ENCODE assay signal across 9 cellular contexts in genomic region chr1:53182111-53182593, GRCh38. TPM values are rescaled to one million over a fixed set of nuclear protein-coding genes. Genes with fewer than 3 reads are reported as not detected.
DNase-seq lines count a peak whose midpoint lies in the region; ATAC-seq, FAIRE-seq and TF ChIP-seq lines count a peak whose summit lies in the region.
"Had no signal": no experiment of that assay in that cellular context is flagged by ENCODE, and none has a peak within 500 bp of the region (broad histone marks: within the 10 kb centered on the region; RNA-seq: fewer than 3 reads in every experiment).

No MANE protein-coding gene starts in this region.

- peak; percentile 55 for DNase-seq in NCI-H1436 (lab: John Stamatoyannopoulos, UW)
- no peak for DNase-seq in NCI-H1436 treated with DMSO at 0.1 percent for 48 hours (lab: John Stamatoyannopoulos, UW)
- DNase-seq in NCI-H1694 treated with DMSO at 0.1 percent for 48 hours (lab: John Stamatoyannopoulos, UW): peak; percentile 69
- peak; percentile 84 to 93 (median 84) for DNase-seq in K562 (ENCODE audit: extremely low read depth in 1 of 4, low spot score in 3 of 4)
- DNase-seq in iPS DF 4.7 (ENCODE audit: extremely low read depth, low spot score): peak; percentile 74
- DNase-seq in spleen: peak; percentile 92
- no peak for DNase-seq in GF-D8 (lab: John Stamatoyannopoulos, UW)

- peaks cover 16 to 34% of the 10 kb centered on the region in 2 experiments for H3K4me1 ChIP-seq in K562 (replicated peaks in 1 of 2; ENCODE audit: control insufficient read depth in 2 of 2, insufficient read depth in 2 of 2, low read length in 2 of 2)
- peaks cover 0 to 8% (median 5%) of the 10 kb centered on the region in 6 donors for H3K4me1 ChIP-seq in spleen

- no peak for TF ChIP-seq EP300 in K562 (IDR thresholded peaks at IDR 0.05; ENCODE audit: low read length)

- no peaks in the 10 kb centered on the region for H4K20me1 ChIP-seq in K562 (replicated peaks; ENCODE audit: control insufficient read depth, insufficient read depth, low read length)
- H4K20me1 ChIP-seq: BLaER1 treated with 17β-estradiol and CSF1 and Interleukin-3, amounts not matched to agents 10 nM and 100 nM had no signal

- POLR2A ChIA-PET in K562 (lab: Yijun Ruan, JAX): interaction anchor here (0.5 to 4.3 kb wide), 4 partner anchors 8 to 40 kb away, joined by 3 to 19 read pairs (median 5); no protein-coding TSS in a partner anchor

- intact Hi-C loops in K562 (cut with micrococcal nuclease): loop anchor here (2.0 kb wide), 2 partner anchors 55 to 269 kb away; no protein-coding TSS in a partner anchor
- intact Hi-C loops in spleen (cut with DNase I; ENCODE audit: low total_unique reads): no loop called here

- TF ChIP-seq CTCF in K562 (IDR thresholded peaks at IDR 0.05 in 2 of 3, conservative IDR thresholded peaks at IDR 0.05 in 1 of 3; ENCODE audit: insufficient read depth in 2 of 3, low read depth in 1 of 3, low read length in 3 of 3) (peak; percentile 85 to 95 (median 90)), spleen (IDR thresholded peaks at IDR 0.05 in 8 of 11, conservative IDR thresholded peaks at IDR 0.05 in 3 of 11) (peak; percentile 54 to 93 (median 86))

- CTCF ChIA-PET in K562 (lab: Yijun Ruan, JAX; ENCODE audit: low intra/inter-chr PET ratio): interaction anchor here (1.7 kb wide), 1 partner anchor 277 kb away, joined by 8 read pairs; no protein-coding TSS in a partner anchor

- peaks cover 20 to 37% of the 10 kb centered on the region in 2 experiments; a peak in 4 of 5 replicates for H3K27me3 ChIP-seq in K562 (ENCODE audit: control insufficient read depth in 2 of 2, insufficient read depth in 2 of 2, low read length in 2 of 2)
- H3K27me3 ChIP-seq in spleen (replicated peaks in 1 of 7): peaks cover 0 to 66% (median 14%) of the 10 kb centered on the region in 7 donors

- no TSS peak for BruUV-seq in K562 (replicated peaks; lab: Mats Ljungman, UMichigan)

- H3K9ac ChIP-seq in K562 (ENCODE audit: insufficient read depth in 1 of 2, low read depth in 2 of 2, low read length in 2 of 2): no peak overlapping the region
- H3K9ac ChIP-seq: BLaER1 treated with 17β-estradiol and CSF1 and Interleukin-3, amounts not matched to agents 10 nM and 100 nM had no signal

- TF ChIP-seq RAD21 in K562 (CRISPR knock-in tag; conservative IDR thresholded peaks at IDR 0.05 in 1 of 2, IDR thresholded peaks at IDR 0.05 in 1 of 2): peak; percentile 47 to 78

- H3K36me3 ChIP-seq in K562 (ENCODE audit: control insufficient read depth, insufficient read depth, low read length) (no peaks in the 10 kb centered on the region), spleen (no peaks in the 10 kb centered on the region)
- H3K36me3 ChIP-seq: BLaER1 treated with 17β-estradiol and CSF1 and Interleukin-3, amounts not matched to agents 10 nM and 100 nM had no signal

- no peak overlapping the region for H3K27ac ChIP-seq in K562 (ENCODE audit: extremely low read depth, low read depth, low read length)
- H3K27ac ChIP-seq in spleen: no peak overlapping the region
- H3K27ac ChIP-seq: BLaER1 treated with 17β-estradiol and CSF1 and Interleukin-3, amounts not matched to agents 10 nM and 100 nM had no signal

- peak overlapping the region; percentile 61; the same call in 1 of the 2 replicates for H3K4me2 ChIP-seq in K562 (ENCODE audit: insufficient read depth, low read length)
- H3K4me2 ChIP-seq: BLaER1 treated with 17β-estradiol and CSF1 and Interleukin-3, amounts not matched to agents 10 nM and 100 nM had no signal

- no peaks in the 10 kb centered on the region for H3K9me3 ChIP-seq in K562 (replicated peaks; ENCODE audit: control insufficient read depth, insufficient read depth, low read depth, low read length)
- peaks cover 0 to 11% (median 9%) of the 10 kb centered on the region in 8 donors for H3K9me3 ChIP-seq in spleen

- TF ChIP-seq POLR2A in K562 (conservative IDR thresholded peaks at IDR 0.05): no peak
- no peak for TF ChIP-seq POLR2A in spleen (IDR thresholded peaks at IDR 0.05)

- ATAC-seq in K562: peak; percentile 81

- in situ Hi-C loops in K562 (cut with MboI): loop anchor here (10.0 to 25.0 kb wide), 2 partner anchors 270 to 477 kb away; partner anchors contain the start of gene ECHDC2

- no peaks in the 10 kb centered on the region for H3K9me1 ChIP-seq in K562 (ENCODE audit: control insufficient read depth, insufficient read depth, low read length)

- peak overlapping the region; percentile 93 for H2AFZ ChIP-seq in K562 (ENCODE audit: low read depth, low read length)

- H3K79me2 ChIP-seq in K562 (ENCODE audit: control insufficient read depth, insufficient read depth, low read length): no peaks in the 10 kb centered on the region

- WGBS in K562 (ENCODE audit: insufficient coverage, low coverage, missing lambda C conversion rate): 20% methylated on average over 16 of the region's 16 CpGs
- WGBS in spleen, 5 donors: 18 to 21% (median 20%) methylated on average over 16 of the region's 16 CpGs

- FAIRE-seq in TTC549 (lab: Jason Lieb, UNC) (peak; percentile 51), K562 (lab: Jason Lieb, UNC) (peak; percentile 94)

- no peak overlapping the region for H3K4me3 ChIP-seq in K562
- no peak overlapping the region for H3K4me3 ChIP-seq in spleen
- H3K4me3 ChIP-seq: BLaER1 treated with 17β-estradiol and CSF1 and Interleukin-3, amounts not matched to agents 10 nM and 100 nM had no signal

RNA-seq across cellular contexts. Expression of gene CPT2, which starts 14.5 kb away (rescaled TPM):
- 24.8 and 27.4 TPM in 2 replicates for total RNA-seq in K562 (2011; cell fraction: chromatin; rRNA removed; ENCODE audit: low replicate concordance)
- 13.9 and 18.3 TPM in 2 replicates for total RNA-seq in K562 (2011; cell fraction: nucleolus; rRNA removed)
- 18.3 and 20.3 TPM in 2 replicates for total RNA-seq in K562 (2011; cell fraction: nucleoplasm; rRNA removed)
- 19.7 and 22.9 TPM in 2 replicates for total RNA-seq in K562 (2014; rRNA removed)
- 16.8 and 17.8 TPM in 2 replicates for total RNA-seq in K562 (2014; rRNA removed; fragmentation: Illumina TruSeq; extraction: Trizol)
- 17.2 and 17.9 TPM in 2 replicates for total RNA-seq in K562 (2015; rRNA removed; fragmentation: Illumina TruSeq; extraction: Trizol)
- 16.9 and 22.2 TPM in 2 replicates for total RNA-seq in K562 (2021)
- 16.7 and 27.1 TPM in 2 replicates for polyA plus RNA-seq in K562 (2011; rRNA removed)
- polyA plus RNA-seq in K562 (2011; cell fraction: cytosol; rRNA removed): 21.4 and 24.5 TPM in 2 replicates
- polyA plus RNA-seq in K562 (2011; cell fraction: nucleus; rRNA removed): 8.2 and 9.6 TPM in 2 replicates
- polyA plus RNA-seq in K562 (2012): 16.1 and 29.9 TPM in 2 replicates
- 23.8 and 25.1 TPM in 2 replicates for polyA plus RNA-seq in K562 (2014; fragmentation: Illumina TruSeq; extraction: Trizol)
- polyA plus RNA-seq in K562 (2014; fragmentation: Nextera tagmentation; extraction: Ambion mirVana): 1 to 10 TPM; 7.6 to 7.9 TPM
- 15.2 and 16.7 TPM in 2 replicates for polyA plus RNA-seq in K562 (2014; rRNA removed)
- polyA minus RNA-seq in K562 (2011; rRNA and poly(A)+ RNA removed): 19.4 and 20.8 TPM in 2 replicates
- 12.1 and 12.5 TPM in 2 replicates for polyA minus RNA-seq in K562 (2011; cell fraction: cytosol; rRNA and poly(A)+ RNA removed)
- 6.9 and 10.6 TPM in 2 replicates for polyA minus RNA-seq in K562 (2011; cell fraction: nucleus; rRNA and poly(A)+ RNA removed)
- total RNA-seq in spleen: 10 to 100 TPM; 14.1 to 30.9 (median 20.9) TPM
- 10 to 100 TPM in 1 of 3 donors, 1 to 10 TPM in 2; 7.1 to 11.3 (median 8.1) TPM for polyA plus RNA-seq in spleen

RNA-seq across cellular contexts. Expression of gene CZIB, which starts 38.3 kb away (rescaled TPM):
- total RNA-seq in K562 (2011; cell fraction: chromatin; rRNA removed; ENCODE audit: low replicate concordance): 115 and 117 TPM in 2 replicates
- 97.5 and 125 TPM in 2 replicates for total RNA-seq in K562 (2011; cell fraction: nucleolus; rRNA removed)
- 131 and 159 TPM in 2 replicates for total RNA-seq in K562 (2011; cell fraction: nucleoplasm; rRNA removed)
- total RNA-seq in K562 (2014; rRNA removed) (55.4 and 65.5 TPM in 2 replicates), K562 (2014; rRNA removed; fragmentation: Illumina TruSeq; extraction: Trizol) (58.2 and 65.8 TPM in 2 replicates), K562 (2015; rRNA removed; fragmentation: Illumina TruSeq; extraction: Trizol) (61.8 and 66.8 TPM in 2 replicates), K562 (2021) (52.6 and 55.7 TPM in 2 replicates), spleen (10 to 100 TPM; 35.3 to 49.9 (median 45.2) TPM)
- polyA plus RNA-seq in K562 (2011; rRNA removed) (105 and 109 TPM in 2 replicates), K562 (2014; fragmentation: Illumina TruSeq; extraction: Trizol) (65.5 and 80.0 TPM in 2 replicates), K562 (2014; fragmentation: Nextera tagmentation; extraction: Ambion mirVana) (100 to 1,000 TPM in 1 of 2 experiments, 10 to 100 TPM in 1; 97.4 to 111 TPM), K562 (2014; rRNA removed) (85.3 and 86.9 TPM in 2 replicates), spleen (10 to 100 TPM; 63.7 to 71.8 (median 71.7) TPM)
- 54.1 and 73.4 TPM in 2 replicates for polyA plus RNA-seq in K562 (2011; cell fraction: cytosol; rRNA removed)
- 152 and 181 TPM in 2 replicates for polyA plus RNA-seq in K562 (2011; cell fraction: nucleus; rRNA removed)
- 68.4 and 82.2 TPM in 2 replicates for polyA plus RNA-seq in K562 (2012)
- 41.9 and 56.1 TPM in 2 replicates for polyA minus RNA-seq in K562 (2011; rRNA and poly(A)+ RNA removed)
- polyA minus RNA-seq in K562 (2011; cell fraction: cytosol; rRNA and poly(A)+ RNA removed): 14.5 and 18.0 TPM in 2 replicates
- polyA minus RNA-seq in K562 (2011; cell fraction: nucleus; rRNA and poly(A)+ RNA removed): 71.4 and 143 TPM in 2 replicates

RNA-seq across cellular contexts. Expression of gene SLC1A7, which starts 39.7 kb away (rescaled TPM):
- not detected in 2 replicates for total RNA-seq in K562 (2011; cell fraction: chromatin; rRNA removed; ENCODE audit: low replicate concordance)
- not detected in 2 replicates for total RNA-seq in K562 (2011; cell fraction: nucleolus; rRNA removed)
- not detected in 2 replicates for total RNA-seq in K562 (2011; cell fraction: nucleoplasm; rRNA removed)
- total RNA-seq in K562 (2014; rRNA removed): 0.16 TPM in 1 of 2 replicates, not detected in the other
- not detected in 2 replicates for total RNA-seq in K562 (2014; rRNA removed; fragmentation: Illumina TruSeq; extraction: Trizol)
- total RNA-seq in K562 (2015; rRNA removed; fragmentation: Illumina TruSeq; extraction: Trizol): not detected in 2 replicates
- not detected in 2 replicates for total RNA-seq in K562 (2021)
- polyA plus RNA-seq in K562 (2011; rRNA removed): 0.07 and 0.08 TPM in 2 replicates
- polyA plus RNA-seq in K562 (2011; cell fraction: cytosol; rRNA removed): 0.01 and 0.22 TPM in 2 replicates
- 0.13 and 0.40 TPM in 2 replicates for polyA plus RNA-seq in K562 (2011; cell fraction: nucleus; rRNA removed)
- 0.09 and 0.14 TPM in 2 replicates for polyA plus RNA-seq in K562 (2012)
- polyA plus RNA-seq in K562 (2014; fragmentation: Illumina TruSeq; extraction: Trizol): 0.06 TPM in 1 of 2 replicates, not detected in the other
- polyA plus RNA-seq in K562 (2014; fragmentation: Nextera tagmentation; extraction: Ambion mirVana): not detected
- polyA plus RNA-seq in K562 (2014; rRNA removed): not detected in 2 replicates
- not detected in 2 replicates for polyA minus RNA-seq in K562 (2011; rRNA and poly(A)+ RNA removed)
- polyA minus RNA-seq in K562 (2011; cell fraction: cytosol; rRNA and poly(A)+ RNA removed): not detected in 2 replicates
- polyA minus RNA-seq in K562 (2011; cell fraction: nucleus; rRNA and poly(A)+ RNA removed): 0.11 and 0.13 TPM in 2 replicates
- under 1 TPM in 1 of 7 donors, not detected in 6; 0.10 TPM for total RNA-seq in spleen
- under 1 TPM; 0.02 to 0.19 (median 0.07) TPM for polyA plus RNA-seq in spleen

RNA-seq across cellular contexts. Expression of gene MAGOH, which starts 56.2 kb away (rescaled TPM):
- 10.5 and 25.2 TPM in 2 replicates for total RNA-seq in K562 (2011; cell fraction: chromatin; rRNA removed; ENCODE audit: low replicate concordance)
- 13.8 and 15.3 TPM in 2 replicates for total RNA-seq in K562 (2011; cell fraction: nucleolus; rRNA removed)
- total RNA-seq in K562 (2011; cell fraction: nucleoplasm; rRNA removed): 23.0 and 35.0 TPM in 2 replicates
- total RNA-seq in K562 (2014; rRNA removed): 106 and 125 TPM in 2 replicates
- 135 and 156 TPM in 2 replicates for total RNA-seq in K562 (2014; rRNA removed; fragmentation: Illumina TruSeq; extraction: Trizol)
- total RNA-seq in K562 (2015; rRNA removed; fragmentation: Illumina TruSeq; extraction: Trizol): 134 and 152 TPM in 2 replicates
- total RNA-seq in K562 (2021): 110 and 113 TPM in 2 replicates
- 80.7 and 102 TPM in 2 replicates for polyA plus RNA-seq in K562 (2011; rRNA removed)
- polyA plus RNA-seq in K562 (2011; cell fraction: cytosol; rRNA removed): 10.7 and 38.1 TPM in 2 replicates
- 9.7 and 18.4 TPM in 2 replicates for polyA plus RNA-seq in K562 (2011; cell fraction: nucleus; rRNA removed)
- polyA plus RNA-seq in K562 (2012): 79.1 and 298 TPM in 2 replicates
- polyA plus RNA-seq in K562 (2014; fragmentation: Illumina TruSeq; extraction: Trizol): 184 and 190 TPM in 2 replicates
- 100 to 1,000 TPM; 132 to 342 TPM for polyA plus RNA-seq in K562 (2014; fragmentation: Nextera tagmentation; extraction: Ambion mirVana)
- polyA plus RNA-seq in K562 (2014; rRNA removed): 243 and 263 TPM in 2 replicates
- 71.4 and 83.4 TPM in 2 replicates for polyA minus RNA-seq in K562 (2011; rRNA and poly(A)+ RNA removed)
- 29.5 and 30.9 TPM in 2 replicates for polyA minus RNA-seq in K562 (2011; cell fraction: cytosol; rRNA and poly(A)+ RNA removed)
- 18.8 and 38.3 TPM in 2 replicates for polyA minus RNA-seq in K562 (2011; cell fraction: nucleus; rRNA and poly(A)+ RNA removed)
- total RNA-seq in spleen: 10 to 100 TPM; 26.5 to 39.7 (median 34.1) TPM
- 100 to 1,000 TPM in 2 of 3 donors, 10 to 100 TPM in 1; 83.9 to 105 (median 104) TPM for polyA plus RNA-seq in spleen

Comparison
In these comparisons a context has a peak if more than half of its experiments do, and no peak if none do; other contexts are left out.
1. DNase-seq: peak in NCI-H1436 (single experiment), NCI-H1694 treated with DMSO at 0.1 percent for 48 hours (single experiment), K562 (4 of 4), iPS DF 4.7 (single experiment) and spleen (single experiment); none in NCI-H1436 treated with DMSO at 0.1 percent for 48 hours (single experiment) and GF-D8 (single experiment).